In the genomic region with DNA sequence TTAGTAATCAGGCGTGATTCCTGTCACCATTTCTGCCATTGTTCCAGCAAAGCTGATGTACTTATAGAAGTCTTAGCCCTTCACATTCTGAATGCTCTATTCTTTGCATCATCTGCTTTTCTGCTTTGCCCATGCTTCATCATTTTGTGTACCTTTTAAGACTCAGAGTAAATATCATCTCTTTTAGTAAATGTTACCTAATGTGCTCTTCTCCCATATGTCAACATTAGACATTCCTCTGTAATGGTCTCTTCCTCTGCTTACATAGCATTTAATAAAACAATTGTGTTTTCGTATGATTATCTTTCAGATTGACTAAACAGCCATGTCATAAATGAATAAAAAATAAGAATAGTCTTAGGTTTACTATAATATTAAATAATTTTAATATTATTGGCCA, we compare ENCODE assay signal across 31 cellular contexts.
"Had no signal": no experiment of that assay in that cellular context is flagged by ENCODE, and none has a peak within 500 bp of the region (broad histone marks: within the 10 kb centered on the region; RNA-seq: fewer than 3 reads in every experiment).

No MANE protein-coding gene starts in this region.

- H3K27ac ChIP-seq: ascending aorta, breast epithelium, cardiac muscle cell, coronary artery, dorsolateral prefrontal cortex had no signal

- H3K4me3 Mint-ChIP-seq: activated CD4-positive, alpha-beta memory T cell treated with anti-CD3 and anti-CD28 coated beads for 36 hours; activated CD4-positive, alpha-beta T cell treated with anti-CD3 and anti-CD28 coated beads for 36 hours; activated CD4-positive, alpha-beta T cell treated with anti-CD3 and anti-CD28 coated beads, Interleukin-2, amount 10 ng/mL, durations not matched to agents 24 days and 14 days; activated CD8-positive, alpha-beta memory T cell treated with anti-CD3 and anti-CD28 coated beads, Interleukin-2, amount 10 ng/mL, durations not matched to agents 7 days and 5 days; activated CD8-positive, alpha-beta T cell treated with anti-CD3 and anti-CD28 coated beads, Interleukin-2, amount 10 ng/mL, durations not matched to agents 7 days and 5 days; activated naive CD4-positive, alpha-beta T cell treated with anti-CD3 and anti-CD28 coated beads for 36 hours; activated naive CD8-positive, alpha-beta T cell treated with anti-CD3 and anti-CD28 coated beads, Interleukin-2, amount 10 ng/mL, durations not matched to agents 7 days and 5 days; activated T-helper 1 cell treated with anti-CD3 and anti-CD28 coated beads, Interleukin-12 subunit alpha, Interleukin-12 subunit beta, Interleukin-2, Interleukin-4 antibody, amounts not matched to agents 30 ng/mL and 10 ng/mL and 1 ng/mL, durations not matched to agents 14 hours and 24 hours and 36 hours; brain; dendritic cell treated with granulocyte-macrophage colony-stimulating factor and Interleukin-4, amounts not matched to agents 40 ng/mL and 50 ng/mL, for 4 days; endodermal cell had no signal

- H3K27me3 Mint-ChIP-seq: activated CD4-positive, alpha-beta memory T cell treated with anti-CD3 and anti-CD28 coated beads for 36 hours; activated CD4-positive, alpha-beta T cell treated with anti-CD3 and anti-CD28 coated beads for 36 hours; activated CD4-positive, alpha-beta T cell treated with anti-CD3 and anti-CD28 coated beads, Interleukin-2, amount 10 ng/mL, durations not matched to agents 24 days and 14 days; activated CD8-positive, alpha-beta memory T cell treated with anti-CD3 and anti-CD28 coated beads, Interleukin-2, amount 10 ng/mL, durations not matched to agents 7 days and 5 days; activated naive CD8-positive, alpha-beta T cell treated with anti-CD3 and anti-CD28 coated beads, Interleukin-2, amount 10 ng/mL, durations not matched to agents 7 days and 5 days; brain; dendritic cell treated with granulocyte-macrophage colony-stimulating factor and Interleukin-4, amounts not matched to agents 40 ng/mL and 50 ng/mL, for 4 days had no signal

- H3K36me3 ChIP-seq: ascending aorta, breast epithelium, cardiac muscle cell had no signal

- H3K9me3 ChIP-seq: ascending aorta, breast epithelium had no signal

- H3K4me3 ChIP-seq: ascending aorta, breast epithelium, cardiac muscle cell, coronary artery, dorsolateral prefrontal cortex had no signal

- H3K4me1 Mint-ChIP-seq: activated CD4-positive, alpha-beta T cell treated with anti-CD3 and anti-CD28 coated beads for 36 hours; activated CD4-positive, alpha-beta T cell treated with anti-CD3 and anti-CD28 coated beads, Interleukin-2, amount 10 ng/mL, durations not matched to agents 24 days and 14 days; activated CD8-positive, alpha-beta memory T cell treated with anti-CD3 and anti-CD28 coated beads, Interleukin-2, amount 10 ng/mL, durations not matched to agents 7 days and 5 days; activated naive CD8-positive, alpha-beta T cell treated with anti-CD3 and anti-CD28 coated beads, Interleukin-2, amount 10 ng/mL, durations not matched to agents 7 days and 5 days; brain; endodermal cell had no signal

- H3K9me3 Mint-ChIP-seq: activated CD4-positive, alpha-beta T cell treated with anti-CD3 and anti-CD28 coated beads, Interleukin-2, amount 10 ng/mL, durations not matched to agents 24 days and 14 days; activated T-helper 1 cell treated with anti-CD3 and anti-CD28 coated beads, Interleukin-12 subunit alpha, Interleukin-12 subunit beta, Interleukin-2, Interleukin-4 antibody, amounts not matched to agents 30 ng/mL and 10 ng/mL and 1 ng/mL, durations not matched to agents 14 hours and 24 hours and 36 hours; brain; dendritic cell treated with granulocyte-macrophage colony-stimulating factor and Interleukin-4, amounts not matched to agents 40 ng/mL and 50 ng/mL, for 4 days; endodermal cell had no signal

- H3K4me1 ChIP-seq: ascending aorta, breast epithelium had no signal

- H3K36me3 Mint-ChIP-seq: activated CD4-positive, alpha-beta memory T cell treated with anti-CD3 and anti-CD28 coated beads for 36 hours; activated CD8-positive, alpha-beta memory T cell treated with anti-CD3 and anti-CD28 coated beads, Interleukin-2, amount 10 ng/mL, durations not matched to agents 7 days and 5 days; activated naive CD4-positive, alpha-beta T cell treated with anti-CD3 and anti-CD28 coated beads, Interleukin-2, amount 50 U/mL, for 72 hours; activated naive CD8-positive, alpha-beta T cell treated with anti-CD3 and anti-CD28 coated beads, Interleukin-2, amount 10 ng/mL, durations not matched to agents 7 days and 5 days; brain had no signal

- FAIRE-seq: frontal cortex had no signal

- DNase-seq: activated CD4-positive, alpha-beta memory T cell treated with anti-CD3 and anti-CD28 coated beads for 36 hours; activated CD4-positive, alpha-beta T cell treated with anti-CD3 and anti-CD28 coated beads for 36 hours; activated CD4-positive, alpha-beta T cell treated with anti-CD3 and anti-CD28 coated beads, Interleukin-2, amount 10 ng/mL, durations not matched to agents 24 days and 14 days; activated CD4-positive, CD25-positive, alpha-beta regulatory T cell; activated CD4-positive, CD25-positive, alpha-beta regulatory T cell treated with anti-CD3 and anti-CD28 coated beads, Interleukin-2, amount 50 U/mL, for 72 hours; activated CD8-positive, alpha-beta memory T cell treated with anti-CD3 and anti-CD28 coated beads, Interleukin-2, amount 10 ng/mL, durations not matched to agents 7 days and 5 days; activated CD8-positive, alpha-beta memory T cell treated with anti-CD3 and anti-CD28 coated beads, Interleukin-2, amount 50 U/mL, for 4 hours; activated CD8-positive, alpha-beta T cell treated with anti-CD3 and anti-CD28 coated beads, Interleukin-2, amount 10 ng/mL, durations not matched to agents 7 days and 5 days; activated effector memory CD4-positive, alpha-beta T cell treated with anti-CD3 and anti-CD28 coated beads, Interleukin-2, amount 50 U/mL, for 16 hours; activated naive CD4-positive, alpha-beta T cell treated with anti-CD3 and anti-CD28 coated beads for 36 hours; activated naive CD8-positive, alpha-beta T cell treated with anti-CD3 and anti-CD28 coated beads, Interleukin-2, amount 10 ng/mL, durations not matched to agents 7 days and 5 days; activated T-cell treated with anti-CD3 and anti-CD28 coated beads, Interleukin-2, amount 50 U/mL, for 1 hour; activated T-cell treated with anti-CD3 and anti-CD28 coated beads, Interleukin-2, amount 50 U/mL, for 48 hours; central memory CD4-positive, alpha-beta T cell; dorsolateral prefrontal cortex; effector memory CD4-positive, alpha-beta T cell; endodermal cell; foreskin fibroblast; head of caudate nucleus; hippocampal formation had no signal

- ATAC-seq: activated CD4-positive, alpha-beta T cell treated with anti-CD3 and anti-CD28 coated beads for 36 hours; activated CD8-positive, alpha-beta memory T cell treated with anti-CD3 and anti-CD28 coated beads, Interleukin-2, amount 10 ng/mL, durations not matched to agents 7 days and 5 days; activated CD8-positive, alpha-beta T cell treated with anti-CD3 and anti-CD28 coated beads, Interleukin-2, amount 10 ng/mL, durations not matched to agents 7 days and 5 days; activated naive CD4-positive, alpha-beta T cell treated with anti-CD3 and anti-CD28 coated beads, Interleukin-2, amount 50 U/mL, for 72 hours; esophagus mucosa had no signal

- H3K27me3 ChIP-seq: ascending aorta, breast epithelium, cardiac muscle cell, dorsolateral prefrontal cortex had no signal

- H3K27ac Mint-ChIP-seq: activated CD4-positive, alpha-beta memory T cell treated with anti-CD3 and anti-CD28 coated beads for 36 hours; activated CD4-positive, alpha-beta T cell treated with anti-CD3 and anti-CD28 coated beads for 36 hours; activated CD4-positive, alpha-beta T cell treated with anti-CD3 and anti-CD28 coated beads, Interleukin-2, amount 10 ng/mL, durations not matched to agents 24 days and 14 days; activated CD8-positive, alpha-beta memory T cell treated with anti-CD3 and anti-CD28 coated beads, Interleukin-2, amount 10 ng/mL, durations not matched to agents 7 days and 5 days; activated CD8-positive, alpha-beta T cell treated with anti-CD3 and anti-CD28 coated beads, Interleukin-2, amount 10 ng/mL, durations not matched to agents 7 days and 5 days; activated naive CD4-positive, alpha-beta T cell treated with anti-CD3 and anti-CD28 coated beads for 36 hours; activated naive CD4-positive, alpha-beta T cell treated with anti-CD3 and anti-CD28 coated beads, Interleukin-2, amount 50 U/mL, for 72 hours; activated naive CD8-positive, alpha-beta T cell treated with anti-CD3 and anti-CD28 coated beads, Interleukin-2, amount 10 ng/mL, durations not matched to agents 7 days and 5 days; activated T-helper 1 cell treated with anti-CD3 and anti-CD28 coated beads, Interleukin-12 subunit alpha, Interleukin-12 subunit beta, Interleukin-2, Interleukin-4 antibody, amounts not matched to agents 30 ng/mL and 10 ng/mL and 1 ng/mL, durations not matched to agents 14 hours and 24 hours and 36 hours; activated T-helper 2 cell treated with anti-CD3 and anti-CD28 coated beads, Interferon-gamma antibody, Interleukin-2, Interleukin-4, amounts not matched to agents 10 μg/mL and 5 μg/mL and 100 μg/mL, durations not matched to agents 14 hours and 24 hours and 36 hours; brain; dendritic cell treated with granulocyte-macrophage colony-stimulating factor and Interleukin-4, amounts not matched to agents 40 ng/mL and 50 ng/mL, for 4 days; endodermal cell had no signal
